In the genomic region with DNA sequence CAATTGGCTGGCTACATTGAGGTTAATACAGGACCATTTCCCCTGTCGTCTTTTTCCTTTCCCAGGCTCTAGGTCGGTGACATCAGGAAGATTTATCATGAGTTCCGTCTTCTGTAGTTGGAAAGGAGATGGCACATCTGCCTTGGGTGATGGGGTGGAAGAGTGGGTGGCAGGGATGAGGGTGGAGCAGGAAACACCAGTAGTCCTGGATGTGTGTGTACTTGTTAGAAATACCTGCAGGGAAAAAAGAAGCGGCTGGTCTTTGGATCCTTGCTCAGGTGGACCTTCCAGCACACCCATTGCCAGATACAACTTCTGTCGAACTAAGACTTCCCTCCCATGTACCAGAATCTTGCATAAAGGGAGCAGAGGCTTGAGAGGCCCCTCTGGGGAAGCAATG, we compare ENCODE assay signal across 2 cellular contexts.
TF ChIP-seq lines count a peak whose summit lies in the region.

No MANE protein-coding gene starts in this region.

TF ChIP-seq in H1, 55 proteins besides CTCF, POLR2A, EP300 and RAD21:
- no peak for TF ChIP-seq MAX (IDR thresholded peaks at IDR 0.05)
- TF ChIP-seq BRCA1 (IDR thresholded peaks at IDR 0.05; ENCODE audit: low read depth, low read length): no peak
- no peak for TF ChIP-seq RBBP5 (IDR thresholded peaks at IDR 0.05; ENCODE audit: borderline replicate concordance, low read depth, low read length)
- TF ChIP-seq PHF8 (conservative IDR thresholded peaks at IDR 0.05; ENCODE audit: low read depth, low read length): no peak
- no peak for TF ChIP-seq CREB1 (IDR thresholded peaks at IDR 0.05)
- TF ChIP-seq GABPA (IDR thresholded peaks at IDR 0.05; ENCODE audit: borderline replicate concordance, insufficient read depth, low read length): no peak
- TF ChIP-seq ASH2L (IDR thresholded peaks at IDR 0.05; ENCODE audit: low read length): no peak

TF ChIP-seq in WTC11, 78 proteins besides CTCF, POLR2A, EP300 and RAD21:
- no peak for TF ChIP-seq HMGA2 (CRISPR knock-in tag; IDR thresholded peaks at IDR 0.05)
- TF ChIP-seq MXD4 (CRISPR knock-in tag; IDR thresholded peaks at IDR 0.05; ENCODE audit: borderline replicate concordance): no peak
- TF ChIP-seq SMAD3 (CRISPR knock-in tag; IDR thresholded peaks at IDR 0.05; ENCODE audit: borderline replicate concordance): no peak
